22 cellular contexts compared by ENCODE assay signal in the genomic region with DNA sequence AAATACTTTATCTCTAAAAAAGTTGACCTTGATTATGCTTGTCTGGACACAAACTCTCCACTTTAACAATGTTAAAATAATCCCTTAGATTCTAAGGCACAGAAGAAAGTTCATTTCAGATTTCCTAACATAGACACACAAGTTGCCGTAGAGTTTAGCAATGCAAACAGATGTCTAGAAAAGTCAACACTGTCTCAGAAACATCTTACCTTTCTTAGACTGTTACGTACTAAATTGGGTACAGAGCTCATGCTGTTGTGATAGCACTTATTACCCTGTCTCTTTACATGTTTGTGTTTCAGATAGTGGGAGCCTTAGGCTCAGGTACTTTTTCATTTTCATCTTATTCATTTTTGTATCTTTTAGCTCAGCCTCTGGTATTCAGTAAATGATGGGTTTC.
"Had no signal": no experiment of that assay in that cellular context is flagged by ENCODE, and none has a peak within 500 bp of the region (broad histone marks: within the 10 kb centered on the region; RNA-seq: fewer than 3 reads in every experiment).

No MANE protein-coding gene starts in this region.

- H3K4me1 ChIP-seq: SJSA1 had no signal

- H3K27ac ChIP-seq: KMS-11, SJSA1, SK-N-MC had no signal

- FAIRE-seq: K562, RCC 7860 had no signal

- H3K4me3 ChIP-seq: K562, SJSA1, SK-N-MC had no signal

- H3K4me2 ChIP-seq: KMS-11 had no signal

- H3K9ac ChIP-seq: KMS-11 had no signal

- H3K9me3 ChIP-seq: SJSA1 had no signal

- DNase-seq: Kasumi-1, MV-4-11, NCI-H1048, NCI-H1105, NCI-H1417, NCI-H1436 treated with DMSO at 0.1 percent for 48 hours, NCI-H1694, NCI-H1930, NCI-H2081, NCI-H2107, NCI-H2227 treated with DMSO at 0.1 percent for 48 hours, NCI-H524, NCI-H526 treated with DMSO at 0.1 percent for 48 hours, NCI-H748 treated with DMSO at 0.1 percent for 48 hours, Right ventricle myocardium superior, RPMI8226, SIG-M5 had no signal

- H3K27me3 ChIP-seq: SJSA1 had no signal

- H3K36me3 ChIP-seq: SJSA1 had no signal

- ATAC-seq: K562 had no signal
